In genomic region chrX:69387559-69388487, GRCh38 we compare ENCODE assay signal across 8 cellular contexts.
DNase-seq lines count a peak whose midpoint lies in the region; ATAC-seq lines count a peak whose summit lies in the region.

No MANE protein-coding gene starts in this region.

- ATAC-seq in GM21786 (IDR thresholded peaks at IDR 0.05; ENCODE audit: unreplicated experiment) (peak; percentile 66), HG03045 (IDR thresholded peaks at IDR 0.05; ENCODE audit: unreplicated experiment) (no peak)

- peak; percentile 79 for DNase-seq in D341Med (ENCODE audit: low spot score)
- DNase-seq in NCI-H524 (lab: John Stamatoyannopoulos, UW): peak; percentile 63 to 83
- peak; percentile 32 for DNase-seq in activated T-cell treated with anti-CD3 and anti-CD28 coated beads, Interleukin-2, amount 50 U/mL, for 1 hour
- peak; percentile 20 for DNase-seq in globus pallidus (ENCODE audit: low spot score)
- DNase-seq in pons (ENCODE audit: low spot score): peak; percentile 13
- no peak for DNase-seq in NK-92 treated with Interleukin-12 subunit alpha and Interleukin-12 subunit beta, amount 100 ng/mL, for 24 hours (lab: John Stamatoyannopoulos, UW)
